In genomic region chr3:119579366-119580147, GRCh38 we compare ENCODE assay signal across 8 cellular contexts. TPM values are rescaled to one million over a fixed set of nuclear protein-coding genes. Genes with fewer than 3 reads are reported as not detected.
A peak's percentile ranks its signal among the peaks of the same experiment; 100 is the strongest.
DNase-seq lines count a peak whose midpoint lies in the region; ATAC-seq and TF ChIP-seq lines count a peak whose summit lies in the region.

Gene ADPRH, plus strand, starts transcription at chr3:119579492. Its CDS starts 2,678 bp downstream, at chr3:119582170.

- intact Hi-C loops in CD4-positive, alpha-beta memory T cell (cut with micrococcal nuclease) = no loop called here
- intact Hi-C loops in right cardiac atrium (cut with DNase I) = no loop called here

- no peaks in the 10 kb centered on the region for H3K36me3 ChIP-seq in CD4-positive, alpha-beta memory T cell (ENCODE audit: insufficient read depth, low read length)

- peaks cover 1 to 5% of the 10 kb centered on the region in 2 donors for H3K27me3 Mint-ChIP-seq in CD4-positive, alpha-beta memory T cell

- ATAC-seq in HG03354 (IDR thresholded peaks at IDR 0.05; ENCODE audit: poor library complexity, severe bottlenecking, unreplicated experiment) (peak; percentile 66), right cardiac atrium (peak; percentile 97)

- H3K4me3 ChIP-seq in CD4-positive, alpha-beta memory T cell (ENCODE audit: low read length in 2 of 2) = peak within 1 kb of the TSS; percentile 5 to 60
- peak within 1 kb of the TSS; percentile 47 for H3K4me3 ChIP-seq in right cardiac atrium (ENCODE audit: low read length)

- CTCF ChIA-PET in CD4-positive, alpha-beta memory T cell (lab: Charles Lee; ENCODE audit: partially characterized antibody) = interaction anchor here (1.0 to 1.5 kb wide), 3 partner anchors 97 to 339 kb away, joined by 3 to 4 read pairs (median 3); partner anchors contain the start of gene B4GALT4
- CTCF ChIA-PET in RWPE1 (lab: Yijun Ruan, JAX) = interaction anchor here (0.7 kb wide), 1 partner anchor 729 kb away, joined by 4 read pairs; no protein-coding TSS in a partner anchor

- H3K4me1 Mint-ChIP-seq in CD4-positive, alpha-beta memory T cell = peaks cover 6 to 22% (median 11%) of the 10 kb centered on the region in 4 donors

- H3K27ac ChIP-seq in CD4-positive, alpha-beta memory T cell (ENCODE audit: low read depth, low read length) = peak within 1 kb of the TSS; percentile 51
- no peak within 1 kb of the TSS for H3K27ac ChIP-seq in RWPE1
- peak within 1 kb of the TSS; percentile 92 for H3K27ac ChIP-seq in right cardiac atrium (ENCODE audit: low read length)

- H3K27me3 ChIP-seq in CD4-positive, alpha-beta memory T cell (ENCODE audit: insufficient read depth, low read length) = no peaks in the 10 kb centered on the region
- no peaks in the 10 kb centered on the region for H3K27me3 ChIP-seq in right cardiac atrium (ENCODE audit: control insufficient read depth, insufficient read depth)

- POLR2A ChIA-PET in CD4-positive, alpha-beta memory T cell (lab: Charles Lee; ENCODE audit: partially characterized antibody) = interaction anchor here (1.1 kb wide), 1 partner anchor 97 kb away, joined by 3 read pairs; the partner anchor contains the start of gene COX17
- POLR2A ChIA-PET in RWPE1 (lab: Yijun Ruan, JAX; ENCODE audit: low non-redundant PET) = no interaction called here

- peak; percentile 33 to 68 (median 42) for DNase-seq in CD4-positive, alpha-beta memory T cell
- DNase-seq in GM19240 (ENCODE audit: insufficient read length, low spot score) (peak; percentile 48), RWPE1 (ENCODE audit: low spot score) (peak; percentile 75), amniotic epithelial cell (ENCODE audit: low read depth) (peak; percentile 66), right cardiac atrium (peak; percentile 90 to 95 (median 94)), renal cortical epithelial cell (ENCODE audit: low read depth) (peak; percentile 64), SW 1271 (lab: John Stamatoyannopoulos, UW) (no peak)

- WGBS in right cardiac atrium = under 1% methylated on average over 73 of the region's 73 CpGs

- peaks cover 6% of the 10 kb centered on the region for H3K4me1 ChIP-seq in CD4-positive, alpha-beta memory T cell (ENCODE audit: insufficient read depth, low read length)
- H3K4me1 ChIP-seq in right cardiac atrium (ENCODE audit: control insufficient read depth, insufficient read depth, low read length) = peaks cover 4% of the 10 kb centered on the region

- H3K4me3 Mint-ChIP-seq in CD4-positive, alpha-beta memory T cell = peak within 1 kb of the TSS; percentile 91 to 96 (median 93)

- no peaks in the 10 kb centered on the region for H3K9me3 Mint-ChIP-seq in CD4-positive, alpha-beta memory T cell

- H3K9me3 ChIP-seq in CD4-positive, alpha-beta memory T cell (ENCODE audit: control insufficient read depth in 1 of 2, low read length in 2 of 2) = no peaks in the 10 kb centered on the region
- H3K9me3 ChIP-seq in right cardiac atrium (ENCODE audit: control insufficient read depth, low read length) = no peaks in the 10 kb centered on the region

- no peak for TF ChIP-seq CTCF in RWPE1 (conservative IDR thresholded peaks at IDR 0.05; ENCODE audit: low read depth)

- peak within 1 kb of the TSS; percentile 64 to 96 (median 93) for H3K27ac Mint-ChIP-seq in CD4-positive, alpha-beta memory T cell

- H3K36me3 Mint-ChIP-seq in CD4-positive, alpha-beta memory T cell = peaks cover 0 to 2% of the 10 kb centered on the region in 2 donors

RNA-seq across cellular contexts. Expression of gene ADPRH, which starts in this region (rescaled TPM):
- 1 to 10 TPM; 1.2 to 1.4 TPM for total RNA-seq in CD4-positive, alpha-beta memory T cell
- polyA plus RNA-seq in CD4-positive, alpha-beta memory T cell = 1 to 10 TPM; 2.1 to 3.4 TPM
- total RNA-seq in right cardiac atrium = 10 to 100 TPM in 3 of 4 donors, 1 to 10 TPM in 1; 9.5 to 11.9 (median 10.3) TPM
- polyA plus RNA-seq in right cardiac atrium = 6.5 TPM
- 6.6 and 7.8 TPM in 2 replicates for total RNA-seq in renal cortical epithelial cell

Comparison
In these comparisons a context has a peak if more than half of its experiments do, and no peak if none do; other contexts are left out.
1. DNase-seq: peak in CD4-positive, alpha-beta memory T cell (5 of 5), GM19240 (single experiment), RWPE1 (single experiment), amniotic epithelial cell (single experiment), right cardiac atrium (3 of 3) and renal cortical epithelial cell (single experiment); none in SW 1271 (0 of 2).